Comparison of ENCODE assay signal across 11 cellular contexts in the genomic region with DNA sequence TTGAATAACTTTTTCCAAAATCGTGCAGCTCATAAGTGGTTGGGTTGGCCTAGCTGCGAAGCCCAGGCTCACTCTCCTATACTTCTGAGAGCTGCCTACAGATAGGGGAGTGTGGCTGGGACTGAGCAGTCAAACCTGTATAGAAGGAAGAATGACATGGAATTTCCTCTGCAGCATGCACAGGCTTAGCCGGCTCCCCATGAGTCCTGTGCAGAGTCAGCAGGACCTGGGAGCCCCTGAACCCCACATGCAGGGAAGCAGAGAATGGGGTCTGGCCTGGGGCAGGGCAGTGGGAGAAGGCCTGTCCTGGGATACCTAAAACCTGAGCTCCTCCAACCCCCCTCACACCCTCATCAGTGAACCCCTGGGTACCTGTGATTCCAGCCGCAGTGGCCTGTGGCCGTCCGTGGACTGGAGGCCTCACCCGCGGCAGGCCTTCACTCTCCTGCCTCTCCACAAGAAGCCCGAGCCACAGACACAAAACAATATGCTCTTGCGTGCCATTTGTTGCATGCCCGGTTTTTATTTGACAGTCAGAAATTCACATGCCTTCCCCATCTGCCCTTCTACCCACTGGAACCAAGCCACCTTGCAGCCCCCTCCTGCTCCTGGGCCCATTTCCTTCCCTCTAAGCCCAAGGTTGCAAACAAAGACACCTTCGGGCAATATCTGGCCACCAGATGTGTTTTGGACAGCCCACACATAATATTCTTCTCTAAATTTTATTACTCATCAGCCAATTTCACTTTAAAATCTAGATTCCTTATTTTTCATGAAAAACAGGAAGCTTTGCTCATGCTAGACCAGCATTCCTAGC.
DNase-seq lines count a peak whose midpoint lies in the region; ATAC-seq, FAIRE-seq and TF ChIP-seq lines count a peak whose summit lies in the region.
"Had no signal": no experiment of that assay in that cellular context is flagged by ENCODE, and none has a peak within 500 bp of the region (broad histone marks: within the 10 kb centered on the region; RNA-seq: fewer than 3 reads in every experiment).

No MANE protein-coding gene starts in this region.

- H3K4me3 ChIP-seq in skin epidermis, result no peak overlapping the region
- H3K4me3 ChIP-seq in HAP-1, result no peak overlapping the region
- H3K4me3 ChIP-seq: coronary artery had no signal

- TF ChIP-seq CTCF in RWPE1 (conservative IDR thresholded peaks at IDR 0.05; ENCODE audit: low read depth), result no peak

- POLR2A ChIA-PET in RWPE1 (lab: Yijun Ruan, JAX; ENCODE audit: low non-redundant PET), result no interaction called here

- H3K4me1 ChIP-seq in HAP-1, result no peaks in the 10 kb centered on the region

- no peaks in the 10 kb centered on the region for H3K27me3 ChIP-seq in HAP-1 (ENCODE audit: low read depth)

- no peaks in the 10 kb centered on the region for H3K36me3 ChIP-seq in HAP-1 (replicated peaks)

- FAIRE-seq in endometrium (lab: Jason Lieb, UNC), result peak; percentile 12

- H3K27ac ChIP-seq in RWPE1, result peak overlapping the region; percentile 88
- peak overlapping the region in 20 of 21 experiments; percentile 40 to 96 (median 76) for H3K27ac ChIP-seq in skin epidermis
- H3K27ac ChIP-seq: 22Rv1 had no signal

- peak; percentile 54 for DNase-seq in DMS 273 (lab: John Stamatoyannopoulos, UW; ENCODE audit: unreplicated experiment)
- no peak for DNase-seq in DMS 273 treated with DMSO at 0.1 percent for 48 hours (lab: John Stamatoyannopoulos, UW)
- DNase-seq in RWPE1 (ENCODE audit: low spot score), result no peak
- DNase-seq in HAP-1 (ENCODE audit: low spot score in 2 of 2), result no peak
- no peak for DNase-seq in OCI-M1 (lab: John Stamatoyannopoulos, UW)
- DNase-seq: GF-D8 had no signal

- no peaks in the 10 kb centered on the region for H3K9me3 ChIP-seq in HAP-1

- ATAC-seq in HG02840 (IDR thresholded peaks at IDR 0.05; ENCODE audit: low FRiP score, unreplicated experiment), result no peak

- in situ Hi-C loops in HAP-1 (cut with MboI; ENCODE audit: low sequenced_read_pairs), result no loop called here

- CTCF ChIA-PET in RWPE1 (lab: Yijun Ruan, JAX), result interaction anchor here (0.6 to 1.2 kb wide), 2 partner anchors 9 to 10 kb away, joined by 3 to 5 read pairs; no protein-coding TSS in a partner anchor
